Comparison of ENCODE assay signal across 14 cellular contexts in genomic region chr4:154642361-154642760, GRCh38.
"Had no signal": no experiment of that assay in that cellular context is flagged by ENCODE, and none has a peak within 500 bp of the region (broad histone marks: within the 10 kb centered on the region; RNA-seq: fewer than 3 reads in every experiment).

No MANE protein-coding gene starts in this region.

- H3K4me3 ChIP-seq: breast epithelium, left lung, right atrium auricular region, transverse colon had no signal

- H3K79me2 ChIP-seq: parathyroid adenoma had no signal

- DNase-seq: activated CD4-positive, alpha-beta memory T cell treated with anti-CD3 and anti-CD28 coated beads for 36 hours; activated CD4-positive, alpha-beta T cell treated with anti-CD3 and anti-CD28 coated beads for 1 hour; activated T-cell treated with anti-CD3 and anti-CD28 coated beads, Interleukin-2, amount 50 U/mL, for 48 hours; aorta; dermis blood vessel endothelial cell; head of caudate nucleus; left lung; small intestine; substantia nigra; transverse colon had no signal

- H3K4me1 ChIP-seq: breast epithelium, left lung, parathyroid adenoma, right atrium auricular region, transverse colon had no signal

- H3K27ac ChIP-seq: breast epithelium, left lung, parathyroid adenoma, right atrium auricular region, transverse colon had no signal

- H3K27me3 ChIP-seq: breast epithelium, left lung, right atrium auricular region, transverse colon had no signal

- H3K9ac ChIP-seq: parathyroid adenoma had no signal

- H3K36me3 ChIP-seq: breast epithelium, left lung, right atrium auricular region, transverse colon had no signal

- FAIRE-seq: islet of Langerhans, small intestine had no signal
